Comparison of ENCODE assay signal across 17 cellular contexts in the genomic region with DNA sequence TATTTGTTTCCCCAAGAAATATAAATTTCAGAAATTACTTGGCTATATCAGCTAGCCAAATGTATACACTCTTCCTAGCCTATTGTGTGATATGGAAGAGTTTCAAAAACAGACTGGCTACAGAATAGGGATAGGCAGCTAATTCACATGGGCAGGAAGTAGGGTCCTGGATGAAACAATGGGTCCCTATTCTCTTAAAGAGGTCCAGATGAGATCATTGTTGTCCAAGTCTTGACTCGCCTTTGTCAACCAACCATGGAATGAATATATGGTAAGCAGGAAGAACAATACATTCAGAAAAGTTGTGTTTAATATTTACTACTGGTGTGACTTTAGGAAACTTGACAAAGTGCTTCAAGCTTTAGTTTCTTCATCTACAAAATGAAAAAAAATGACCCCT.
"Had no signal": no experiment of that assay in that cellular context is flagged by ENCODE, and none has a peak within 500 bp of the region (broad histone marks: within the 10 kb centered on the region; RNA-seq: fewer than 3 reads in every experiment).

No MANE protein-coding gene starts in this region.

- DNase-seq: activated CD4-positive, alpha-beta T cell treated with anti-CD3 and anti-CD28 coated beads, Interleukin-2, amount 50 U/mL, for 1 hour; activated naive CD4-positive, alpha-beta T cell treated with Interleukin-2 at 50 U/mL for 16 hours; anterior cingulate cortex; endodermal cell; esophagus squamous epithelium; foreskin fibroblast; heart left ventricle; immature natural killer cell; left colon; lower lobe of right lung; mucosa of descending colon; naive thymus-derived CD4-positive, alpha-beta T cell; pancreas; stimulated activated CD4-positive, alpha-beta T cell treated with anti-CD3 and anti-CD28 coated beads, Interleukin-2, amount 100 ng/mL, for 48 hours; stimulated activated naive B cell treated with anti-CD40 and anti-IgM and Interleukin-4, amounts not matched to agents 10 μg/mL and 1 μg/mL and 100 μg/mL, for 72 hours had no signal

- H3K27ac ChIP-seq: esophagus squamous epithelium, heart left ventricle, lower lobe of right lung, pancreas, tibial nerve, vagina had no signal

- H3K27me3 ChIP-seq: esophagus squamous epithelium, heart left ventricle, pancreas, tibial nerve, vagina had no signal

- ATAC-seq: heart left ventricle; left colon; lower lobe of right lung; mucosa of descending colon; naive thymus-derived CD4-positive, alpha-beta T cell; pancreas; stimulated activated naive B cell treated with anti-CD40 and anti-IgM and Interleukin-4, amounts not matched to agents 10 μg/mL and 1 μg/mL and 100 μg/mL, for 72 hours had no signal

- H3K4me1 ChIP-seq: esophagus squamous epithelium, heart left ventricle, lower lobe of right lung, pancreas, tibial nerve, vagina had no signal

- H3K4me3 ChIP-seq: esophagus squamous epithelium, heart left ventricle, lower lobe of right lung, mucosa of descending colon, pancreas, tibial nerve, vagina had no signal

- H3K36me3 ChIP-seq: lower lobe of right lung, pancreas, vagina had no signal

- H3K9me3 ChIP-seq: esophagus squamous epithelium, heart left ventricle, lower lobe of right lung, mucosa of descending colon, pancreas, tibial nerve, vagina had no signal
